Comparison of ENCODE assay signal across 9 cellular contexts in the genomic region with DNA sequence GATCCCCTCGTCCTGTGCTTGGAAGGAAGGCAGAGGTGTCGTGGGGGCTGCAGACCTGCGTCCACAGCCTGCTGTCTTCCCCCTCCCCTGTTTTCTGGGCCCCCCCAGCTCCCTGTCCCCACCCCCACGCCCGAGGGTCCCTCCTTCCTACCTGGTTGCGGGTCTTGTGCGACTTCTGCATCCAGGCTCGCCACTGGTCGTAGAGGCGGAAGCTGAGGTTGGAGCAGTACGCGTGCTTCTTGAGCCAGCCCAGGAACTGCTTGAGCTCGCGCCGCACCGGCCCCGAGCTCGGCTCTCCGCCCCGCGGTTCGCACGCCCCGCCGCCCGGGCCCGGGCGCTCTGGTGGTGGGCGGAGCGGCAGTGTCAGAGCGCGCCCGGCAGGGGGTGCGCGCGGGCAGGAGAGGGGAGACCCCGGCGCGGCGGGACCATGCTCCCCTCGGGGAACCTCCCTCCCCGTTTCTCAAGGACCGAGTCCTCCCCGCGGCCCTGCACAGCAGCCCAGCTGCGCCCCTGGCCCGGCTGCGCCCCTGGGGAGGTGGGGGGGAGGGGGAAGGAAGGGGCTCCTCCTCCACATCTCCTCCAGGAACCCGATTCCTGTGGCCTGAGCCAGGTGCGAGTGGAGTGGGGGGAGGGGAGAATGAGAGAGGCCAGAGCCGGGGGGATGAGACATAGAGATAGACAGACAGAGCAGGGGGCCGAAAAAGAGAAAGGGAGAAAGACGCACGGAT. TPM values are rescaled to one million over a fixed set of nuclear protein-coding genes. Genes with fewer than 3 reads are reported as not detected.
DNase-seq lines count a peak whose midpoint lies in the region; ATAC-seq and TF ChIP-seq lines count a peak whose summit lies in the region.
"Had no signal": no experiment of that assay in that cellular context is flagged by ENCODE, and none has a peak within 500 bp of the region (broad histone marks: within the 10 kb centered on the region; RNA-seq: fewer than 3 reads in every experiment).

No MANE protein-coding gene starts in this region.

- peaks cover 0 to 26% (median 9%) of the 10 kb centered on the region in 45 donors for H3K27me3 ChIP-seq in dorsolateral prefrontal cortex
- H3K27me3 ChIP-seq in lung (ENCODE audit: control insufficient read depth, insufficient read depth) = no peaks in the 10 kb centered on the region

- peak; percentile 61 for ATAC-seq in HG02588 (IDR thresholded peaks at IDR 0.05; ENCODE audit: unreplicated experiment)
- ATAC-seq in lung (ENCODE audit: insufficient read depth, low FRiP score) = peak; percentile 77
- no peak for ATAC-seq in GM21367 (IDR thresholded peaks at IDR 0.05; ENCODE audit: unreplicated experiment)

- H3K36me3 ChIP-seq in lung (ENCODE audit: control insufficient read depth in 2 of 2, insufficient read depth in 2 of 2, low read length in 2 of 2) = peaks cover 0 to 7% of the 10 kb centered on the region in 2 donors

- peak overlapping the region in 35 of 59 donors; percentile 2 to 75 (median 51) for H3K27ac ChIP-seq in dorsolateral prefrontal cortex
- no peak overlapping the region for H3K27ac ChIP-seq in lung (ENCODE audit: low read depth in 1 of 2, low read length in 1 of 2)

- intact Hi-C loops in dorsolateral prefrontal cortex (cut with DNase I) = loop anchor here (2.0 to 5.0 kb wide), 8 partner anchors 78 to 323 kb away; a partner anchor contains a TSS

- WGBS in lung, 2 donors = 1 to 3% methylated on average over 39 to 54 of the region's 54 CpGs

- peak overlapping the region in 58 of 59 donors; percentile 17 to 65 (median 48) for H3K4me3 ChIP-seq in dorsolateral prefrontal cortex
- no peak overlapping the region for H3K4me3 ChIP-seq in lung

- peaks cover 0 to 1% of the 10 kb centered on the region in 2 donors for H3K9me3 ChIP-seq in lung (ENCODE audit: control insufficient read depth in 2 of 2, insufficient read depth in 1 of 2, low read length in 1 of 2)

- DNase-seq in D341Med (ENCODE audit: low spot score) (peak; percentile 95), NCI-H345 treated with DMSO at 0.1 percent for 48 hours (lab: John Stamatoyannopoulos, UW; ENCODE audit: unreplicated experiment) (peak; percentile 4), dorsolateral prefrontal cortex (peak in 6 of 10 donors; percentile 15 to 77 (median 56)), lung (ENCODE audit: low spot score) (peak; percentile 57)
- DNase-seq in activated CD4-positive, alpha-beta T cell treated with anti-CD3 and anti-CD28 coated beads, Interleukin-2, amount 50 U/mL, for 4 hours = peak; percentile 70 to 71
- peak; percentile 53 to 70 (median 69) for DNase-seq in stimulated activated CD4-positive, alpha-beta T cell treated with anti-CD3 and anti-CD28 coated beads, TNF-alpha, amount 100 ng/mL, for 4 hours (ENCODE audit: low read depth in 3 of 3)

- TF ChIP-seq CTCF in dorsolateral prefrontal cortex (IDR thresholded peaks at IDR 0.05 in 54 of 56, conservative IDR thresholded peaks at IDR 0.05 in 2 of 56; ENCODE audit: low read depth in 1 of 56, partially characterized antibody in 56 of 56) (peak; percentile 46 to 91 (median 78)), lung (IDR thresholded peaks at IDR 0.05; ENCODE audit: control extremely low read depth, extremely low read depth) (peak; percentile 72)

- peaks cover 0 to 10% of the 10 kb centered on the region in 2 donors for H3K4me1 ChIP-seq in lung (ENCODE audit: control insufficient read depth in 2 of 2, insufficient read depth in 2 of 2, low read length in 2 of 2)

RNA-seq across cellular contexts. Expression of a gene that starts 5.7 kb away (rescaled TPM):
- total RNA-seq in dorsolateral prefrontal cortex (100 to 1,000 TPM in 33 of 120 experiments, 10 to 100 TPM in 87; 49.9 to 127 (median 88.9) TPM), lung (100 to 1,000 TPM in 1 of 2 donors, 10 to 100 TPM in 1; 51.4 to 114 TPM)
- 10 to 100 TPM; 73.4 to 92.5 TPM for polyA plus RNA-seq in lung

RNA-seq across cellular contexts. Expression of a gene that starts 12.3 kb away (rescaled TPM):
- total RNA-seq in dorsolateral prefrontal cortex (100 to 1,000 TPM in 2 of 120 experiments, 10 to 100 TPM in 117, 1 to 10 TPM in 1; 5.0 to 148 (median 44.3) TPM), lung (10 to 100 TPM; 13.3 to 36.9 TPM)
- 10 to 100 TPM; 12.8 to 48.2 TPM for polyA plus RNA-seq in lung
- total RNA-seq: glomerular endothelial cell had no signal

RNA-seq across cellular contexts. Expression of a gene that starts 18.4 kb away (rescaled TPM):
- 100 to 1,000 TPM; 128 to 572 (median 372) TPM for total RNA-seq in dorsolateral prefrontal cortex
- total RNA-seq in lung = 1 to 10 TPM; 1.7 to 2.8 TPM
- polyA plus RNA-seq in lung = 1 to 10 TPM in 1 of 2 donors, under 1 TPM in 1; 0.49 to 1.1 TPM

RNA-seq across cellular contexts. Expression of a gene that starts 22.6 kb away (rescaled TPM):
- total RNA-seq in dorsolateral prefrontal cortex (100 to 1,000 TPM; 378 to 577 (median 453) TPM), lung (100 to 1,000 TPM; 689 to 926 TPM)
- polyA plus RNA-seq in lung = 1,000 to 10,000 TPM; 1,135 to 1,266 TPM

RNA-seq across cellular contexts. Expression of a gene that starts 36.6 kb away (rescaled TPM):
- total RNA-seq in dorsolateral prefrontal cortex = 10 to 100 TPM; 46.5 to 90.8 (median 64.8) TPM
- total RNA-seq in lung = 10 to 100 TPM; 51.3 to 85.9 TPM
- 100 to 1,000 TPM in 1 of 2 donors, 10 to 100 TPM in 1; 63.7 to 117 TPM for polyA plus RNA-seq in lung

Comparison
In these comparisons a context has a peak if more than half of its experiments do, and no peak if none do; other contexts are left out.
1. DNase-seq: peak in every context shown above with its lines; median percentile 95 in D341Med; 70 in activated CD4-positive, alpha-beta T cell treated with anti-CD3 and anti-CD28 coated beads, Interleukin-2, amount 50 U/mL, for 4 hours; 69 in stimulated activated CD4-positive, alpha-beta T cell treated with anti-CD3 and anti-CD28 coated beads, TNF-alpha, amount 100 ng/mL, for 4 hours; 57 in lung; 56 in dorsolateral prefrontal cortex; 4 in NCI-H345 treated with DMSO at 0.1 percent for 48 hours.
2. H3K27ac ChIP-seq: peak in dorsolateral prefrontal cortex (35 of 59); none in lung (0 of 2).
3. RNA of a gene that starts 18.4 kb away (total RNA-seq): 128 to 572 TPM in dorsolateral prefrontal cortex; 1.7 to 2.8 TPM in lung; every median in the first group is over 10 times any median in the second.